ENCODE assay signal across 8 cellular contexts in genomic region chr1:20521960-20522861, GRCh38. TPM values are rescaled to one million over a fixed set of nuclear protein-coding genes. Genes with fewer than 3 reads are reported as not detected.
DNase-seq lines count a peak whose midpoint lies in the region; ATAC-seq and TF ChIP-seq lines count a peak whose summit lies in the region.

No MANE protein-coding gene starts in this region.

- H3K36me3 Mint-ChIP-seq in activated T-helper 2 cell treated with anti-CD3 and anti-CD28 coated beads, Interferon-gamma antibody, Interleukin-2, Interleukin-4, amounts not matched to agents 10 μg/mL and 5 μg/mL and 100 μg/mL, durations not matched to agents 14 hours and 24 hours and 36 hours (ENCODE audit: low read depth): no peaks in the 10 kb centered on the region

- no peak overlapping the region for H3K27ac ChIP-seq in RWPE1
- H3K27ac ChIP-seq in suprapubic skin: no peak overlapping the region

- POLR2A ChIA-PET in RWPE1 (lab: Yijun Ruan, JAX; ENCODE audit: low non-redundant PET): no interaction called here

- ATAC-seq in GM18502 (IDR thresholded peaks at IDR 0.05; ENCODE audit: poor library complexity, unreplicated experiment): no peak

- H3K4me3 ChIP-seq in LNCaP clone FGC (ENCODE audit: low read depth, low read length) (no peak overlapping the region), suprapubic skin (no peak overlapping the region)

- no peaks in the 10 kb centered on the region for H3K9me3 ChIP-seq in suprapubic skin

- TF ChIP-seq CTCF in LNCaP clone FGC (IDR thresholded peaks at IDR 0.05; ENCODE audit: control insufficient read depth, extremely low read depth, insufficient read depth): peak; percentile 85
- TF ChIP-seq CTCF in RWPE1 (conservative IDR thresholded peaks at IDR 0.05; ENCODE audit: low read depth): peak; percentile 91
- TF ChIP-seq CTCF in suprapubic skin (IDR thresholded peaks at IDR 0.05): peak; percentile 79 to 83

- intact Hi-C loops in activated T-helper 2 cell treated with anti-CD3 and anti-CD28 coated beads, Interferon-gamma antibody, Interleukin-2, Interleukin-4, amounts not matched to agents 10 μg/mL and 5 μg/mL and 100 μg/mL, durations not matched to agents 14 hours and 24 hours and 36 hours (cut with micrococcal nuclease): loop anchor here (1.0 kb wide), 1 partner anchor 118 kb away; no protein-coding TSS in a partner anchor

- no peak overlapping the region for H3K4me3 Mint-ChIP-seq in activated T-helper 2 cell treated with anti-CD3 and anti-CD28 coated beads, Interferon-gamma antibody, Interleukin-2, Interleukin-4, amounts not matched to agents 10 μg/mL and 5 μg/mL and 100 μg/mL, durations not matched to agents 14 hours and 24 hours and 36 hours (ENCODE audit: low read depth)

- no peaks in the 10 kb centered on the region for H3K36me3 ChIP-seq in suprapubic skin

- no peak for TF ChIP-seq POLR2A in suprapubic skin (IDR thresholded peaks at IDR 0.05)

- H3K27me3 Mint-ChIP-seq in activated T-helper 2 cell treated with anti-CD3 and anti-CD28 coated beads, Interferon-gamma antibody, Interleukin-2, Interleukin-4, amounts not matched to agents 10 μg/mL and 5 μg/mL and 100 μg/mL, durations not matched to agents 14 hours and 24 hours and 36 hours (ENCODE audit: low read depth): peaks cover 3% of the 10 kb centered on the region

- TF ChIP-seq EP300 in suprapubic skin (IDR thresholded peaks at IDR 0.05): no peak

- peaks cover 7% of the 10 kb centered on the region for H3K4me1 Mint-ChIP-seq in activated T-helper 2 cell treated with anti-CD3 and anti-CD28 coated beads, Interferon-gamma antibody, Interleukin-2, Interleukin-4, amounts not matched to agents 10 μg/mL and 5 μg/mL and 100 μg/mL, durations not matched to agents 14 hours and 24 hours and 36 hours (ENCODE audit: low read depth)

- WGBS in suprapubic skin: 23% methylated on average over 17 of the region's 17 CpGs

- H3K27ac Mint-ChIP-seq in activated T-helper 2 cell treated with anti-CD3 and anti-CD28 coated beads, Interferon-gamma antibody, Interleukin-2, Interleukin-4, amounts not matched to agents 10 μg/mL and 5 μg/mL and 100 μg/mL, durations not matched to agents 14 hours and 24 hours and 36 hours: no peak overlapping the region

- H3K27me3 ChIP-seq in suprapubic skin: no peaks in the 10 kb centered on the region

- DNase-seq in DMS53 treated with DMSO at 0.1 percent for 48 hours (lab: John Stamatoyannopoulos, UW; ENCODE audit: unreplicated experiment) (peak; percentile 64), LNCaP clone FGC (ENCODE audit: low read depth) (no peak), RWPE1 (ENCODE audit: low spot score) (peak; percentile 57), foreskin melanocyte (peak; percentile 67), nucleus accumbens (lab: John Stamatoyannopoulos, UW) (peak in 44 of 56 donors; percentile 3 to 86 (median 44)), suprapubic skin (ENCODE audit: low spot score in 2 of 2) (peak in 1 of 2 donors; percentile 82)
- DNase-seq in activated T-helper 2 cell treated with anti-CD3 and anti-CD28 coated beads, Interferon-gamma antibody, Interleukin-2, Interleukin-4, amounts not matched to agents 10 μg/mL and 5 μg/mL and 100 μg/mL, durations not matched to agents 14 hours and 24 hours and 36 hours (ENCODE audit: low spot score): peak; percentile 43

- H3K9me3 Mint-ChIP-seq in activated T-helper 2 cell treated with anti-CD3 and anti-CD28 coated beads, Interferon-gamma antibody, Interleukin-2, Interleukin-4, amounts not matched to agents 10 μg/mL and 5 μg/mL and 100 μg/mL, durations not matched to agents 14 hours and 24 hours and 36 hours: no peaks in the 10 kb centered on the region

- CTCF ChIA-PET in RWPE1 (lab: Yijun Ruan, JAX): interaction anchor here (0.6 to 1.9 kb wide), 4 partner anchors 11 to 139 kb away, joined by 3 to 5 read pairs (median 4); partner anchors contain the start of gene DDOST

- H3K4me1 ChIP-seq in suprapubic skin: peaks cover 5% of the 10 kb centered on the region

RNA-seq across cellular contexts. Expression of gene MUL1, which starts 14.3 kb away (rescaled TPM):
- 17.1 and 17.4 TPM in 2 replicates for total RNA-seq in activated T-helper 2 cell treated with anti-CD3 and anti-CD28 coated beads, Interferon-gamma antibody, Interleukin-2, Interleukin-4, amounts not matched to agents 10 μg/mL and 5 μg/mL and 100 μg/mL, durations not matched to agents 14 hours and 24 hours and 36 hours
- 10 to 100 TPM; 27.2 to 36.5 (median 28.4) TPM for total RNA-seq in suprapubic skin

RNA-seq across cellular contexts. Expression of gene FAM43B, which starts 30.2 kb away (rescaled TPM):
- not detected in 2 replicates for total RNA-seq in activated T-helper 2 cell treated with anti-CD3 and anti-CD28 coated beads, Interferon-gamma antibody, Interleukin-2, Interleukin-4, amounts not matched to agents 10 μg/mL and 5 μg/mL and 100 μg/mL, durations not matched to agents 14 hours and 24 hours and 36 hours
- under 1 TPM in 2 of 4 donors, not detected in 2; 0.21 to 0.38 TPM for total RNA-seq in suprapubic skin

RNA-seq across cellular contexts. Expression of gene CAMK2N1, which starts 36.2 kb away (rescaled TPM):
- 2.2 TPM in 2 replicates for total RNA-seq in activated T-helper 2 cell treated with anti-CD3 and anti-CD28 coated beads, Interferon-gamma antibody, Interleukin-2, Interleukin-4, amounts not matched to agents 10 μg/mL and 5 μg/mL and 100 μg/mL, durations not matched to agents 14 hours and 24 hours and 36 hours
- 10 to 100 TPM in 2 of 4 donors, 1 to 10 TPM in 2; 7.0 to 18.1 (median 9.5) TPM for total RNA-seq in suprapubic skin
